In genomic region chr2:3493610-3493997, GRCh38 we compare ENCODE assay signal across 12 cellular contexts. TPM values are rescaled to one million over a fixed set of nuclear protein-coding genes. Genes with fewer than 3 reads are reported as not detected.
A peak's percentile ranks its signal among the peaks of the same experiment; 100 is the strongest.
DNase-seq lines count a peak whose midpoint lies in the region; ATAC-seq and TF ChIP-seq lines count a peak whose summit lies in the region.
"Had no signal": no experiment of that assay in that cellular context is flagged by ENCODE, and none has a peak within 500 bp of the region (broad histone marks: within the 10 kb centered on the region; RNA-seq: fewer than 3 reads in every experiment).

No MANE protein-coding gene starts in this region.

- POLR2A ChIA-PET in MCF 10A (lab: Yijun Ruan, JAX), result interaction anchor here (0.9 to 1.0 kb wide), 2 partner anchors 16 to 23 kb away, joined by 5 read pairs; no protein-coding TSS in a partner anchor

- CTCF ChIA-PET in MCF 10A (lab: Yijun Ruan, JAX), result interaction anchor here (0.9 to 1.5 kb wide), 2 partner anchors 9 to 69 kb away, joined by 3 to 4 read pairs; no protein-coding TSS in a partner anchor

- no peaks in the 10 kb centered on the region for H3K27me3 ChIP-seq in thymus (ENCODE audit: control insufficient read depth, insufficient read depth)

- H3K27me3 Mint-ChIP-seq in MCF 10A (ENCODE audit: insufficient read depth, unreplicated experiment), result no peaks in the 10 kb centered on the region
- H3K27me3 Mint-ChIP-seq: naive thymus-derived CD8-positive, alpha-beta T cell; stimulated activated naive CD8-positive, alpha-beta T cell treated with anti-CD3 and anti-CD28 coated beads, Interleukin-15, Interleukin-2, amounts not matched to agents 100 ng/mL and 50 ng/mL, for 24 hours had no signal

- DNase-seq in NCI-H2227 (lab: John Stamatoyannopoulos, UW; ENCODE audit: unreplicated experiment) (peak; percentile 86), MCF 10A (ENCODE audit: unreplicated experiment) (peak; percentile 22), left colon (peak; percentile 50 to 60), hippocampal formation (lab: John Stamatoyannopoulos, UW) (no peak), NCI-H1105 treated with DMSO at 0.1 percent for 48 hours (lab: John Stamatoyannopoulos, UW) (no peak)
- DNase-seq: naive thymus-derived CD8-positive, alpha-beta T cell; NCI-H1417 treated with DMSO at 0.1 percent for 48 hours had no signal

- intact Hi-C loops in MCF 10A (cut with micrococcal nuclease), result no loop called here
- intact Hi-C loops in left colon (cut with DNase I, micrococcal nuclease), result no loop called here

- H3K27ac ChIP-seq in thymus (ENCODE audit: low read depth), result peak overlapping the region; percentile 48

- H3K4me3 Mint-ChIP-seq in MCF 10A (ENCODE audit: unreplicated experiment), result no peak overlapping the region
- H3K4me3 Mint-ChIP-seq: stimulated activated naive CD8-positive, alpha-beta T cell treated with anti-CD3 and anti-CD28 coated beads, Interleukin-15, Interleukin-2, amounts not matched to agents 100 ng/mL and 50 ng/mL, for 24 hours had no signal

- no peaks in the 10 kb centered on the region for H3K4me1 Mint-ChIP-seq in MCF 10A (ENCODE audit: insufficient read depth, unreplicated experiment)

- 77% methylated on average over 10 of the region's 10 CpGs for WGBS in thymus

- peaks cover 39% of the 10 kb centered on the region for H3K36me3 Mint-ChIP-seq in MCF 10A (ENCODE audit: insufficient read depth, unreplicated experiment)

- no peaks in the 10 kb centered on the region for H3K9me3 ChIP-seq in thymus (ENCODE audit: control insufficient read depth)

- H3K4me1 ChIP-seq in thymus (ENCODE audit: control insufficient read depth, insufficient read depth, low read length), result no peaks in the 10 kb centered on the region

- no peak overlapping the region for H3K4me3 ChIP-seq in thymus (ENCODE audit: low read length)

- no peak for TF ChIP-seq CTCF in MCF 10A (IDR thresholded peaks at IDR 0.05; ENCODE audit: unreplicated experiment)

- no TSS peak for BruUV-seq in MCF 10A (replicated peaks; lab: Mats Ljungman, UMichigan)

- ATAC-seq in left colon (peak; percentile 85), GM21526 (IDR thresholded peaks at IDR 0.05; ENCODE audit: low FRiP score, unreplicated experiment) (no peak), GM21619 (IDR thresholded peaks at IDR 0.05; ENCODE audit: unreplicated experiment) (no peak)
- ATAC-seq: activated CD4-positive, CD25-positive, alpha-beta regulatory T cell treated with anti-CD3 and anti-CD28 coated beads, Interleukin-2, amount 50 U/mL, for 24 hours had no signal

- H3K9me3 Mint-ChIP-seq in MCF 10A (ENCODE audit: unreplicated experiment), result no peaks in the 10 kb centered on the region
- H3K9me3 Mint-ChIP-seq: naive thymus-derived CD8-positive, alpha-beta T cell; stimulated activated naive CD8-positive, alpha-beta T cell treated with anti-CD3 and anti-CD28 coated beads, Interleukin-15, Interleukin-2, amounts not matched to agents 100 ng/mL and 50 ng/mL, for 24 hours had no signal

- no peak overlapping the region for H3K27ac Mint-ChIP-seq in MCF 10A (ENCODE audit: low read depth, unreplicated experiment)
- H3K27ac Mint-ChIP-seq: stimulated activated naive CD8-positive, alpha-beta T cell treated with anti-CD3 and anti-CD28 coated beads, Interleukin-15, Interleukin-2, amounts not matched to agents 100 ng/mL and 50 ng/mL, for 24 hours had no signal

- H3K36me3 ChIP-seq in thymus (ENCODE audit: control insufficient read depth, insufficient read depth), result peaks cover 6% of the 10 kb centered on the region

RNA-seq across cellular contexts. Expression of gene ADI1, which starts 25.7 kb away (rescaled TPM):
- total RNA-seq in MCF 10A (2022) (50.1 and 61.9 TPM in 2 replicates), left colon (100 to 1,000 TPM in 1 of 2 donors, 10 to 100 TPM in 1; 64.3 to 105 TPM)
- 50.0 TPM for polyA plus RNA-seq in thymus

Comparison
In these comparisons a context has a peak if more than half of its experiments do, and no peak if none do; other contexts are left out.
1. DNase-seq: peak in NCI-H2227 (single experiment), MCF 10A (single experiment) and left colon (2 of 2); none in hippocampal formation (0 of 2) and NCI-H1105 treated with DMSO at 0.1 percent for 48 hours (single experiment).